ENCODE assay signal across 14 cellular contexts in genomic region chr4:48331577-48332340, GRCh38. TPM values are rescaled to one million over a fixed set of nuclear protein-coding genes. Genes with fewer than 3 reads are reported as not detected.
A peak's percentile ranks its signal among the peaks of the same experiment; 100 is the strongest.
DNase-seq lines count a peak whose midpoint lies in the region; TF ChIP-seq lines count a peak whose summit lies in the region.
"Had no signal": no experiment of that assay in that cellular context is flagged by ENCODE, and none has a peak within 500 bp of the region (broad histone marks: within the 10 kb centered on the region; RNA-seq: fewer than 3 reads in every experiment).

No MANE protein-coding gene starts in this region.

- TF ChIP-seq CTCF in AG10803 (conservative IDR thresholded peaks at IDR 0.05; ENCODE audit: low read length) (no peak), epithelial cell of esophagus (IDR thresholded peaks at IDR 0.05; ENCODE audit: insufficient read depth, low read depth, low read length, missing control alignments) (no peak)

- in situ Hi-C loops in G401 (cut with HindIII; ENCODE audit: low sequenced_read_pairs), result no loop called here

- H3K4me3 ChIP-seq in AG10803 (ENCODE audit: low read length), result no peak overlapping the region
- no peak overlapping the region for H3K4me3 ChIP-seq in epithelial cell of esophagus (ENCODE audit: low read length)
- H3K4me3 ChIP-seq: SK-N-MC had no signal

- DNase-seq in AG10803 (ENCODE audit: low read depth), result peak; percentile 79
- peak; percentile 95 for DNase-seq in M059J (ENCODE audit: low read depth)
- peak; percentile 98 for DNase-seq in epithelial cell of esophagus (ENCODE audit: low read depth)
- peak; percentile 89 for DNase-seq in myocyte (ENCODE audit: low read depth)
- DNase-seq in OCI-M2 (lab: John Stamatoyannopoulos, UW; ENCODE audit: unreplicated experiment), result no peak
- no peak for DNase-seq in G401 (ENCODE audit: low spot score)
- no peak for DNase-seq in mesenteric fat pad (ENCODE audit: low spot score)
- DNase-seq in DMS153 treated with DMSO at 0.1 percent for 48 hours (lab: John Stamatoyannopoulos, UW; ENCODE audit: unreplicated experiment), result no peak
- DNase-seq: activated naive CD4-positive, alpha-beta T cell treated with anti-CD3 and anti-CD28 coated beads, Interleukin-2, amount 50 U/mL, for 16 hours; CD4-positive, alpha-beta T cell; NCI-H510A; stimulated activated CD4-positive, alpha-beta T cell treated with anti-CD3 and anti-CD28 coated beads, Interleukin-2, amount 100 ng/mL, for 24 hours; stimulated activated naive CD8-positive, alpha-beta T cell treated with anti-CD3 and anti-CD28 coated beads, Interleukin-15, Interleukin-2, amounts not matched to agents 100 U/mL and 50 U/mL, for 24 hours had no signal

RNA-seq across cellular contexts. Expression of gene SLAIN2, which starts 9.6 kb away (rescaled TPM):
- total RNA-seq in M059J (2014; rRNA removed; shearing (Covaris generic)), result 82.8 and 109 TPM in 2 replicates
- 62.9 and 152 TPM in 2 replicates for total RNA-seq in myocyte
- polyA plus RNA-seq in myocyte (2012), result 43.2 TPM
- 12.9 and 25.5 TPM in 2 replicates for total RNA-seq in G401 (2014; rRNA removed; shearing (Covaris generic))
- total RNA-seq in mesenteric fat pad, result 116 TPM

Comparison
In these comparisons a context has a peak if more than half of its experiments do, and no peak if none do; other contexts are left out.
1. DNase-seq: peak in AG10803 (single experiment), M059J (single experiment), epithelial cell of esophagus (single experiment) and myocyte (single experiment); none in OCI-M2 (single experiment), G401 (single experiment), mesenteric fat pad (single experiment) and DMS153 treated with DMSO at 0.1 percent for 48 hours (single experiment).